8 cellular contexts compared by ENCODE assay signal in the genomic region with DNA sequence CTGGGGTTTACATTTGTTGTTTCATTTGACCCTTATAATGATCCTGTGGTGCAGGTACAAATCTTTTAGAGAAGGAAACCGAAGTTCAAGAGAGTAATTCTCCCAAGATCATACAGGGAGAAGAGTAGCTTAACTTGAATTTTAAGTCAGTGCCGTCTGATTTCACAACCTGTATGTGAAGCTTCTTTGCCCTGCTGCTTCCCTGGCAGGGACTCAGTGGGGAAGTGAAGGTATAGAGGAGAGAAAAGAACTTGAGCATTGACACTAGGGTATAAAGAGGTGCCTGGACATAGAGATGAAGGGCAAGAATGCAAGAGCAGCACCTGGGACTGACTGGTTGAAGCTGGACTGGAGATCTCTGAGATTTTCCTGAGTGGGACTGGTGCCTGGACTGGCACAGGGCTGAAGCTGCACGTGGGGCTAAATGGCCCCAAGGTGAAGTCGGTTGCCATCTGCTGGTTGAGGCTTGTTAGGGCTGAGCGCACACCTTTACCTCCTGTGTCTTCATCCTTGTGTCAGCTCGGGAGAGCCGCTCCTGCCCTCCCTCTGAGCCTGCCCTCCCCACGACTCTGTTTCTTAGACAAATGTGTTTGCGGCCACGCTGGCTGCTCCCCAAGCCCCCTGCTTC. TPM values are rescaled to one million over a fixed set of nuclear protein-coding genes. Genes with fewer than 3 reads are reported as not detected.
A peak's percentile ranks its signal among the peaks of the same experiment; 100 is the strongest.
DNase-seq lines count a peak whose midpoint lies in the region; ATAC-seq and TF ChIP-seq lines count a peak whose summit lies in the region.

No MANE protein-coding gene starts in this region.

- 36 to 44% methylated on average over 10 of the region's 10 CpGs for WGBS in body of pancreas, 2 donors

- no peaks in the 10 kb centered on the region for H3K27me3 ChIP-seq in CD8-positive, alpha-beta T cell (ENCODE audit: insufficient read depth, low read length)
- H3K27me3 ChIP-seq in body of pancreas (no peaks in the 10 kb centered on the region), left lung (no peaks in the 10 kb centered on the region)

- peak; percentile 5 to 70 (median 56) for DNase-seq in CD8-positive, alpha-beta T cell
- DNase-seq in body of pancreas (peak; percentile 68 to 79 (median 74)), left lung (peak; percentile 57 to 60), NCI-H187 treated with DMSO at 0.1 percent for 48 hours (lab: John Stamatoyannopoulos, UW) (no peak)
- DNase-seq in stimulated activated CD8-positive, alpha-beta memory T cell treated with anti-CD3 and anti-CD28 coated beads, Interleukin-7, amount 100 ng/mL, for 4 hours (ENCODE audit: low read depth in 2 of 2) = peak; percentile 27 to 31

- peak overlapping the region; percentile 37 for H3K27ac Mint-ChIP-seq in CD8-positive, alpha-beta T cell
- H3K27ac Mint-ChIP-seq in T-helper 1 cell treated with Interleukin-12 subunit alpha and Interleukin-12 subunit beta and Interleukin-4 antibody, amounts not matched to agents 30 μg/mL and 1 μg/mL, for 36 hours = peak overlapping the region; percentile 53

- no peaks in the 10 kb centered on the region for H3K9me3 ChIP-seq in CD8-positive, alpha-beta T cell (ENCODE audit: low read length)
- H3K9me3 ChIP-seq in body of pancreas (no peaks in the 10 kb centered on the region), left lung (no peaks in the 10 kb centered on the region)

- no peak overlapping the region for H3K4me3 ChIP-seq in CD8-positive, alpha-beta T cell (ENCODE audit: low read depth, low read length)
- no peak overlapping the region for H3K4me3 ChIP-seq in body of pancreas
- no peak overlapping the region for H3K4me3 ChIP-seq in left lung

- peak overlapping the region; percentile 68 for H3K4me3 Mint-ChIP-seq in CD8-positive, alpha-beta T cell
- no peak overlapping the region for H3K4me3 Mint-ChIP-seq in T-helper 1 cell treated with Interleukin-12 subunit alpha and Interleukin-12 subunit beta and Interleukin-4 antibody, amounts not matched to agents 30 μg/mL and 1 μg/mL, for 36 hours

- H3K9me3 Mint-ChIP-seq in CD8-positive, alpha-beta T cell = no peaks in the 10 kb centered on the region
- H3K9me3 Mint-ChIP-seq in T-helper 1 cell treated with Interleukin-12 subunit alpha and Interleukin-12 subunit beta and Interleukin-4 antibody, amounts not matched to agents 30 μg/mL and 1 μg/mL, for 36 hours = no peaks in the 10 kb centered on the region

- peaks cover 37% of the 10 kb centered on the region for H3K4me1 Mint-ChIP-seq in CD8-positive, alpha-beta T cell (ENCODE audit: low read depth)
- H3K4me1 Mint-ChIP-seq in T-helper 1 cell treated with Interleukin-12 subunit alpha and Interleukin-12 subunit beta and Interleukin-4 antibody, amounts not matched to agents 30 μg/mL and 1 μg/mL, for 36 hours (ENCODE audit: low read depth) = peaks cover 17% of the 10 kb centered on the region

- no peaks in the 10 kb centered on the region for H3K27me3 Mint-ChIP-seq in CD8-positive, alpha-beta T cell (ENCODE audit: low read depth)
- H3K27me3 Mint-ChIP-seq in T-helper 1 cell treated with Interleukin-12 subunit alpha and Interleukin-12 subunit beta and Interleukin-4 antibody, amounts not matched to agents 30 μg/mL and 1 μg/mL, for 36 hours (ENCODE audit: low read depth) = no peaks in the 10 kb centered on the region

- intact Hi-C loops in CD8-positive, alpha-beta T cell (cut with DNase I, micrococcal nuclease) = loop anchor here (1.0 to 5.0 kb wide), 2 partner anchors 86 to 160 kb away; no protein-coding TSS in a partner anchor
- intact Hi-C loops in body of pancreas (cut with DNase I) (loop anchor here (5.0 kb wide), 1 partner anchor 161 kb away; no protein-coding TSS in a partner anchor), left lung (cut with DNase I) (no loop called here)

- TF ChIP-seq CTCF in CD8-positive, alpha-beta T cell (IDR thresholded peaks at IDR 0.05) = peak; percentile 51
- peak; percentile 48 to 72 (median 66) for TF ChIP-seq CTCF in body of pancreas (IDR thresholded peaks at IDR 0.05)
- TF ChIP-seq CTCF in left lung (IDR thresholded peaks at IDR 0.05) = peak; percentile 20 to 29

- no peaks in the 10 kb centered on the region for H3K36me3 ChIP-seq in CD8-positive, alpha-beta T cell (ENCODE audit: insufficient read depth, low read length)
- H3K36me3 ChIP-seq in body of pancreas (replicated peaks in 1 of 2; ENCODE audit: insufficient read depth in 1 of 2, low read depth in 2 of 2) (no peaks in the 10 kb centered on the region), left lung (no peaks in the 10 kb centered on the region)

- peaks cover 3% of the 10 kb centered on the region for H3K36me3 Mint-ChIP-seq in CD8-positive, alpha-beta T cell
- no peaks in the 10 kb centered on the region for H3K36me3 Mint-ChIP-seq in T-helper 1 cell treated with Interleukin-12 subunit alpha and Interleukin-12 subunit beta and Interleukin-4 antibody, amounts not matched to agents 30 μg/mL and 1 μg/mL, for 36 hours (ENCODE audit: low read depth)

- H3K4me1 ChIP-seq in CD8-positive, alpha-beta T cell (ENCODE audit: insufficient read depth, low read length) = peaks cover 6% of the 10 kb centered on the region
- H3K4me1 ChIP-seq in body of pancreas (peaks cover 15% of the 10 kb centered on the region), left lung (no peaks in the 10 kb centered on the region)

- peak; percentile 88 for ATAC-seq in CD8-positive, alpha-beta T cell
- ATAC-seq in GM19351 (IDR thresholded peaks at IDR 0.05; ENCODE audit: unreplicated experiment) (peak; percentile 72), HG03439 (IDR thresholded peaks at IDR 0.05; ENCODE audit: unreplicated experiment) (peak; percentile 80), body of pancreas (peak; percentile 83), left lung (peak; percentile 99)

- TF ChIP-seq POLR2A in body of pancreas (IDR thresholded peaks at IDR 0.05) = no peak

- no peak overlapping the region for H3K27ac ChIP-seq in CD8-positive, alpha-beta T cell (ENCODE audit: low read depth, low read length)
- no peak overlapping the region for H3K27ac ChIP-seq in body of pancreas
- H3K27ac ChIP-seq in left lung = no peak overlapping the region

- POLR2A ChIA-PET in CD8-positive, alpha-beta T cell (lab: Charles Lee) = interaction anchor here (0.7 to 1.0 kb wide), 2 partner anchors 150 to 165 kb away, joined by 3 read pairs; no protein-coding TSS in a partner anchor

- CTCF ChIA-PET in CD8-positive, alpha-beta T cell (lab: Charles Lee) = interaction anchor here (0.6 to 6.7 kb wide), 21 partner anchors 8 to 163 kb away, joined by 3 to 89 read pairs (median 4); no protein-coding TSS in a partner anchor

RNA-seq across cellular contexts. Expression of a gene that starts 41.8 kb away (rescaled TPM):
- 10 to 100 TPM in 1 of 2 experiments, 1 to 10 TPM in 1; 9.1 to 10.5 TPM for total RNA-seq in CD8-positive, alpha-beta T cell
- total RNA-seq in body of pancreas = 1 to 10 TPM; 6.5 to 9.6 TPM
- total RNA-seq in left lung = 10 to 100 TPM; 20.1 to 20.3 TPM

RNA-seq across cellular contexts. Expression of a gene that starts 42.4 kb away (rescaled TPM):
- 10 to 100 TPM; 23.4 to 24.3 TPM for total RNA-seq in CD8-positive, alpha-beta T cell
- total RNA-seq in body of pancreas (10 to 100 TPM; 15.3 to 18.5 TPM), left lung (10 to 100 TPM; 25.2 to 25.3 TPM)

Comparison
In these comparisons a context has a peak if more than half of its experiments do, and no peak if none do; other contexts are left out.
1. intact Hi-C loops: an anchor here in CD8-positive, alpha-beta T cell (1.0 to 5.0 kb wide) and body of pancreas (5.0 kb wide); none called in left lung.